Comparison of ENCODE assay signal across 8 cellular contexts in the genomic region with DNA sequence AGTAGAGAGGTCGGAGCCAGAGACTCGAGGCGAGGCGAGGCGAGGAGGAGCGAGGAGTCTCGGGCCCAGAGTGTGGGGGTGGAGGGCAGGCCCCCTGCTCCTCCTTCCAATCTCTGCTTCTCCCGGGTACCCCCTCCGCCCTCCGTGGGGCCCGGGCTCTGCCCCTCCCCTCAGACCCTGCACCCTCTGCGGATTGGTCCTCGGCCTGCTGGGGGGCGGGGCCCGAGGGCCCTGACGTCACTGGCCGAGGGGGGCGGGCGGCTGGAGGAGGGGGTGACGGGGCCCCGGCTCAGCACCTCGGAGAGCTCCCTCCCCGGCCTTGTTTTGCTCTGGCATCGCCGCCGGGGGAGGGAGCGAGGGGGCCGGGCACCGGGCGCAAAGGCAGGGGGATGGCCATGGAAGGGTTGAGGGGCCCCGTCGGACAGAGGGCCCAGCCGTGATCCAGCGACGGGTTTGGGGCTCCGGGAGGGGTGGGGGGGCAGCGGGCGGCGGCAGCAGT. TPM values are rescaled to one million over a fixed set of nuclear protein-coding genes. Genes with fewer than 3 reads are reported as not detected.
DNase-seq lines count a peak whose midpoint lies in the region; ATAC-seq and TF ChIP-seq lines count a peak whose summit lies in the region.

A gene (plus strand): TSS at position 282 of the 499 bp plus-strand sequence. CDS start 232 bp downstream, outside the sequence.

- POLR2A ChIA-PET in IMR-90 (lab: Charles Lee; ENCODE audit: unreplicated experiment), result interaction anchor here (0.5 to 0.8 kb wide), 2 partner anchors 9 to 109 kb away, joined by 3 to 4 read pairs; a partner anchor contains a TSS
- POLR2A ChIA-PET in PC-3 (lab: Charles Lee; ENCODE audit: unreplicated experiment), result no interaction called here

- CTCF ChIA-PET in IMR-90 (lab: Yijun Ruan, JAX), result no interaction called here
- CTCF ChIA-PET in PC-3 (lab: Charles Lee), result interaction anchor here (0.6 kb wide), 1 partner anchor 59 kb away, joined by 3 read pairs; no protein-coding TSS in a partner anchor

- H3K27ac ChIP-seq in IMR-90 (ENCODE audit: insufficient read depth, low read length), result no peak within 1 kb of the TSS
- H3K27ac ChIP-seq in PC-3 (ENCODE audit: low read length), result no peak within 1 kb of the TSS
- H3K27ac ChIP-seq in esophagus squamous epithelium, result peak within 1 kb of the TSS in 3 of 4 donors; percentile 57 to 70 (median 67)
- no peak within 1 kb of the TSS for H3K27ac ChIP-seq in muscle layer of colon (ENCODE audit: low read depth, low read length)

- TF ChIP-seq POLR2A in IMR-90 (IDR thresholded peaks at IDR 0.05; ENCODE audit: low read depth, low read length), result no peak
- no peak for TF ChIP-seq POLR2A in esophagus squamous epithelium (IDR thresholded peaks at IDR 0.05)

- H3K36me3 ChIP-seq in IMR-90 (ENCODE audit: control insufficient read depth, insufficient read depth, low read length), result no peaks in the 10 kb centered on the region
- H3K36me3 ChIP-seq in PC-3 (ENCODE audit: low read depth, low read length), result no peaks in the 10 kb centered on the region
- H3K36me3 ChIP-seq in esophagus squamous epithelium, result no peaks in the 10 kb centered on the region
- no peaks in the 10 kb centered on the region for H3K36me3 ChIP-seq in muscle layer of colon (ENCODE audit: insufficient read depth, low read length)

- BruUV-seq in IMR-90 (replicated peaks; lab: Mats Ljungman, UMichigan), result no TSS peak
- no TSS peak for BruUV-seq in PC-3 (replicated peaks; lab: Mats Ljungman, UMichigan)

- no peak within 1 kb of the TSS for H2AK9ac ChIP-seq in IMR-90 (replicated peaks; ENCODE audit: low read depth, low read length, poor library complexity)

- H3K14ac ChIP-seq in IMR-90 (replicated peaks; ENCODE audit: low read depth, low read length), result no peak within 1 kb of the TSS

- no CpG with 5 or more reads among the region's 39 CpGs for WGBS in IMR-90 (ENCODE audit: extremely low coverage in 2 of 2, insufficient read length in 1 of 2), 2 experiments
- 0% methylated on average over 3 of the region's 39 CpGs for WGBS in esophagus squamous epithelium, 2 donors

- H3K79me2 ChIP-seq in PC-3 (ENCODE audit: low read length), result no peaks in the 10 kb centered on the region

- H2BK20ac ChIP-seq in IMR-90 (ENCODE audit: low read depth, low read length), result no peak within 1 kb of the TSS

- H3K23ac ChIP-seq in IMR-90 (ENCODE audit: low read depth, low read length), result no peak within 1 kb of the TSS

- TF ChIP-seq CTCF in IMR-90 (conservative IDR thresholded peaks at IDR 0.05; ENCODE audit: low read depth, low read length) (no peak), PC-3 (conservative IDR thresholded peaks at IDR 0.05; ENCODE audit: low read depth, low read length) (no peak), esophagus squamous epithelium (IDR thresholded peaks at IDR 0.05) (no peak)

- H3K79me1 ChIP-seq in IMR-90 (ENCODE audit: low read depth in 1 of 2, low read length in 2 of 2), result no peaks in the 10 kb centered on the region

- no peaks in the 10 kb centered on the region for H3K9me1 ChIP-seq in IMR-90 (ENCODE audit: insufficient read depth, low read length)

- no peak within 1 kb of the TSS for H3K18ac ChIP-seq in IMR-90 (ENCODE audit: low read depth, low read length)

- peak within 1 kb of the TSS; percentile 41 for H3K4me3 ChIP-seq in IMR-90 (ENCODE audit: insufficient read depth, low read depth, low read length)
- no peak within 1 kb of the TSS for H3K4me3 ChIP-seq in PC-3 (ENCODE audit: low read length)
- H3K4me3 ChIP-seq in esophagus squamous epithelium, result peak within 1 kb of the TSS; percentile 23 to 69 (median 48)
- H3K4me3 ChIP-seq in muscle layer of colon (ENCODE audit: low read depth in 1 of 2, low read length in 2 of 2), result peak within 1 kb of the TSS; percentile 32 to 60

- no peaks in the 10 kb centered on the region for H3K9me2 ChIP-seq in PC-3 (replicated peaks; ENCODE audit: low read length)

- peaks cover 4% of the 10 kb centered on the region; the same call in 1 of the 2 replicates for H3K4me1 ChIP-seq in IMR-90 (ENCODE audit: control insufficient read depth, insufficient read depth, low read length)
- H3K4me1 ChIP-seq in PC-3 (ENCODE audit: insufficient read depth, low read length), result peaks cover 9% of the 10 kb centered on the region
- H3K4me1 ChIP-seq in esophagus squamous epithelium, result peaks cover 19 to 27% (median 24%) of the 10 kb centered on the region in 3 donors
- H3K4me1 ChIP-seq in muscle layer of colon (ENCODE audit: insufficient read depth, low read length), result peaks cover 8% of the 10 kb centered on the region

- H2BK15ac ChIP-seq in IMR-90 (ENCODE audit: low read depth, low read length), result no peak within 1 kb of the TSS

- H3K4me2 ChIP-seq in IMR-90 (ENCODE audit: low read depth, low read length), result peak within 1 kb of the TSS; percentile 89
- peak within 1 kb of the TSS; percentile 74 for H3K4me2 ChIP-seq in PC-3 (ENCODE audit: low read length)

- H4K5ac ChIP-seq in IMR-90 (ENCODE audit: low read depth, low read length), result no peak within 1 kb of the TSS

- H3K56ac ChIP-seq in IMR-90 (ENCODE audit: extremely low read depth, insufficient read depth, low read length), result no peak within 1 kb of the TSS

- no peak within 1 kb of the TSS for H2BK120ac ChIP-seq in IMR-90 (ENCODE audit: low read depth, low read length)

- no peaks in the 10 kb centered on the region for H3F3A ChIP-seq in PC-3 (ENCODE audit: low read length, unreplicated experiment)

- H3K4ac ChIP-seq in IMR-90 (ENCODE audit: low read depth, low read length), result no peak within 1 kb of the TSS

- H2AK5ac ChIP-seq in IMR-90 (ENCODE audit: low read depth, low read length), result no peak within 1 kb of the TSS

- no peak for TF ChIP-seq RAD21 in IMR-90 (IDR thresholded peaks at IDR 0.05; ENCODE audit: low read length)

- peak; percentile 81 for DNase-seq in COLO829 (ENCODE audit: low spot score)
- DNase-seq in IMR-90, result peak; percentile 69
- peak; percentile 58 for DNase-seq in PC-3
- DNase-seq in activated T-helper 1 cell treated with Interleukin-2 at 50 U/mL for 16 hours (ENCODE audit: low read depth), result peak; percentile 75
- no peak for DNase-seq in esophagus squamous epithelium (lab: John Stamatoyannopoulos, UW)
- peak; percentile 80 for DNase-seq in stimulated activated CD8-positive, alpha-beta memory T cell treated with anti-CD3 and anti-CD28 coated beads, Interleukin-4, amount 100 ng/mL, for 24 hours (ENCODE audit: low read depth)

- H4K8ac ChIP-seq in IMR-90 (ENCODE audit: low read depth in 2 of 2, low read length in 2 of 2), result no peak within 1 kb of the TSS

- ATAC-seq in IMR-90 (ENCODE audit: low read depth), result peak; percentile 100
- peak; percentile 66 for ATAC-seq in PC-3
- ATAC-seq in GM19328 (IDR thresholded peaks at IDR 0.05; ENCODE audit: unreplicated experiment), result no peak

- dilution Hi-C loops in IMR-90 (cut with HindIII; ENCODE audit: low sequenced_read_pairs, unreplicated experiment), result no loop called here

- H2BK5ac ChIP-seq in IMR-90 (ENCODE audit: low read depth, low read length, poor library complexity, severe bottlenecking), result no peak within 1 kb of the TSS

- H2AFZ ChIP-seq in IMR-90 (replicated peaks; ENCODE audit: low read length, poor library complexity) (peak within 1 kb of the TSS; percentile 86), PC-3 (ENCODE audit: low read length) (no peak within 1 kb of the TSS)

- peaks cover 50% of the 10 kb centered on the region for H3K27me3 ChIP-seq in IMR-90 (ENCODE audit: control insufficient read depth, insufficient read depth, low read length)
- H3K27me3 ChIP-seq in PC-3 (ENCODE audit: low read length), result no peaks in the 10 kb centered on the region
- peaks cover 0 to 46% (median 0%) of the 10 kb centered on the region in 4 donors for H3K27me3 ChIP-seq in esophagus squamous epithelium
- H3K27me3 ChIP-seq in muscle layer of colon (ENCODE audit: control insufficient read depth in 1 of 2, insufficient read depth in 2 of 2, low read length in 2 of 2), result peaks cover 0 to 21% of the 10 kb centered on the region in 2 donors

- no peaks in the 10 kb centered on the region for H4K20me1 ChIP-seq in IMR-90 (ENCODE audit: insufficient read depth, low read length)
- H4K20me1 ChIP-seq in PC-3 (ENCODE audit: low read length), result no peaks in the 10 kb centered on the region

- H4K91ac ChIP-seq in IMR-90 (ENCODE audit: insufficient read depth, low read depth, low read length), result no peak within 1 kb of the TSS

- in situ Hi-C loops in IMR-90 (cut with MboI; ENCODE audit: low sequenced_read_pairs), result no loop called here

- H3K9me3 ChIP-seq in IMR-90 (ENCODE audit: control insufficient read depth, insufficient read depth, low read length), result no peaks in the 10 kb centered on the region
- no peaks in the 10 kb centered on the region for H3K9me3 ChIP-seq in PC-3 (ENCODE audit: low read length)
- H3K9me3 ChIP-seq in esophagus squamous epithelium, result no peaks in the 10 kb centered on the region
- H3K9me3 ChIP-seq in muscle layer of colon (ENCODE audit: low read length), result no peaks in the 10 kb centered on the region

- H3K9ac ChIP-seq in IMR-90 (ENCODE audit: low read depth, low read length) (no peak within 1 kb of the TSS), PC-3 (ENCODE audit: low read length) (no peak within 1 kb of the TSS), muscle layer of colon (ENCODE audit: low read length) (no peak within 1 kb of the TSS)

- intact Hi-C loops in IMR-90 (cut with micrococcal nuclease) (loop anchor here (5.0 kb wide), 1 partner anchor 86 kb away; no protein-coding TSS in a partner anchor), PC-3 (cut with micrococcal nuclease) (loop anchor here (2.0 kb wide), 1 partner anchor 36 kb away; a partner anchor contains a TSS), esophagus squamous epithelium (cut with DNase I) (no loop called here)

TF ChIP-seq in IMR-90, 13 proteins besides CTCF, POLR2A, EP300 and RAD21 (continues in another document):
- TF ChIP-seq RFX5 (IDR thresholded peaks at IDR 0.05; ENCODE audit: low read depth, low read length) (no peak), NFE2L2 (IDR thresholded peaks at IDR 0.05; ENCODE audit: low read depth, low read length) (no peak), MXI1 (IDR thresholded peaks at IDR 0.05; ENCODE audit: borderline replicate concordance, low read depth, low read length) (0 out of 2 replicates have a peak, but pooled peaks have one; percentile 66)
- TF ChIP-seq, protein P1, sequence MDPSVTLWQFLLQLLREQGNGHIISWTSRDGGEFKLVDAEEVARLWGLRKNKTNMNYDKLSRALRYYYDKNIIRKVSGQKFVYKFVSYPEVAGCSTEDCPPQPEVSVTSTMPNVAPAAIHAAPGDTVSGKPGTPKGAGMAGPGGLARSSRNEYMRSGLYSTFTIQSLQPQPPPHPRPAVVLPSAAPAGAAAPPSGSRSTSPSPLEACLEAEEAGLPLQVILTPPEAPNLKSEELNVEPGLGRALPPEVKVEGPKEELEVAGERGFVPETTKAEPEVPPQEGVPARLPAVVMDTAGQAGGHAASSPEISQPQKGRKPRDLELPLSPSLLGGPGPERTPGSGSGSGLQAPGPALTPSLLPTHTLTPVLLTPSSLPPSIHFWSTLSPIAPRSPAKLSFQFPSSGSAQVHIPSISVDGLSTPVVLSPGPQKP (IDR thresholded peaks at IDR 0.05; ENCODE audit: borderline replicate concordance, low read depth, low read length), result no peak

RNA-seq across cellular contexts. Expression of the gene that starts here (rescaled TPM):
- under 0.01 TPM in 2 replicates for total RNA-seq in IMR-90 (2012; rRNA removed)
- polyA plus RNA-seq in IMR-90 (2012; rRNA removed), result 0.07 and 0.34 TPM in 2 replicates
- 0.16 and 0.18 TPM in 2 replicates for polyA plus RNA-seq in IMR-90 (2012; cell fraction: cytosol; rRNA removed)
- 0.51 and 0.57 TPM in 2 replicates for polyA plus RNA-seq in IMR-90 (2012; cell fraction: nucleus; rRNA removed; ENCODE audit: low replicate concordance)
- total RNA-seq in PC-3 (2014; rRNA removed), result 0.29 and 1.4 TPM in 2 replicates
- 1 to 10 TPM in 2 of 4 donors, under 1 TPM in 2; 0.23 to 1.1 (median 0.81) TPM for total RNA-seq in esophagus squamous epithelium

Comparison
In these comparisons a context has a peak if more than half of its experiments do, and no peak if none do; other contexts are left out.
1. Peak in DNase-seq, ATAC-seq, H3K4me3 ChIP-seq and H3K4me2 ChIP-seq in IMR-90; RNA of the gene not detected or under 1 TPM.
2. H3K27ac ChIP-seq: peak in esophagus squamous epithelium (3 of 4); none in IMR-90 (single experiment), PC-3 (single experiment) and muscle layer of colon (single experiment).